In genomic region chr13:52012512-52012836, GRCh38 we compare ENCODE assay signal across 8 cellular contexts. TPM values are rescaled to one million over a fixed set of nuclear protein-coding genes. Genes with fewer than 3 reads are reported as not detected.
DNase-seq lines count a peak whose midpoint lies in the region; ATAC-seq, FAIRE-seq and TF ChIP-seq lines count a peak whose summit lies in the region.

No MANE protein-coding gene starts in this region.

- peak overlapping the region; percentile 99 for H3K4me3 Mint-ChIP-seq in astrocyte (ENCODE audit: unreplicated experiment)

- intact Hi-C loops in left ventricle myocardium inferior (cut with micrococcal nuclease) (no loop called here), Right ventricle myocardium inferior (cut with DNase I) (loop anchor here (5.0 kb wide), 1 partner anchor 415 kb away; no protein-coding TSS in a partner anchor), uterus (cut with DNase I; ENCODE audit: low total_unique reads) (no loop called here)

- H3K9me3 ChIP-seq in left ventricle myocardium inferior (replicated peaks) (no peaks in the 10 kb centered on the region), astrocyte (ENCODE audit: insufficient read depth, low read depth, low read length) (no peaks in the 10 kb centered on the region), lung (ENCODE audit: control insufficient read depth in 2 of 2, insufficient read depth in 1 of 2, low read length in 1 of 2) (no peaks in the 10 kb centered on the region), uterus (no peaks in the 10 kb centered on the region)

- peak overlapping the region; percentile 99 for H3K27ac Mint-ChIP-seq in astrocyte (ENCODE audit: unreplicated experiment)

- DNase-seq in left ventricle myocardium inferior: no peak
- no peak for DNase-seq in Right ventricle myocardium inferior (ENCODE audit: missing footprints)
- DNase-seq in astrocyte (ENCODE audit: low read depth): no peak
- no peak for DNase-seq in lung (ENCODE audit: low spot score)
- no peak for DNase-seq in uterus
- no peak for DNase-seq in 8988T
- no peak for DNase-seq in stimulated activated CD4-positive, alpha-beta T cell treated with anti-CD3 and anti-CD28 coated beads, Interleukin-2, amount 100 ng/mL, for 24 hours

- no peak for FAIRE-seq in astrocyte (lab: Jason Lieb, UNC)

- TF ChIP-seq CTCF in left ventricle myocardium inferior (IDR thresholded peaks at IDR 0.05; ENCODE audit: borderline replicate concordance) (no peak), astrocyte (IDR thresholded peaks at IDR 0.05; ENCODE audit: insufficient read depth, low read depth, low read length) (no peak), lung (IDR thresholded peaks at IDR 0.05; ENCODE audit: control extremely low read depth, extremely low read depth) (no peak), uterus (IDR thresholded peaks at IDR 0.05) (no peak)

- peak overlapping the region; percentile 97 for H2AFZ ChIP-seq in astrocyte (ENCODE audit: low read depth, low read length)

- peak overlapping the region; percentile 96 for H3K9ac ChIP-seq in astrocyte (ENCODE audit: low read length)

- peaks cover 3% of the 10 kb centered on the region for H3K4me1 Mint-ChIP-seq in astrocyte (ENCODE audit: low read depth, unreplicated experiment)

- peaks cover 7% of the 10 kb centered on the region for H3K36me3 ChIP-seq in left ventricle myocardium inferior
- H3K36me3 ChIP-seq in astrocyte (ENCODE audit: insufficient read depth, low read length): no peaks in the 10 kb centered on the region
- H3K36me3 ChIP-seq in lung (ENCODE audit: control insufficient read depth in 2 of 2, insufficient read depth in 2 of 2, low read length in 2 of 2): peaks cover 0 to under 1% of the 10 kb centered on the region in 2 donors
- no peaks in the 10 kb centered on the region for H3K36me3 ChIP-seq in uterus

- H3K27me3 ChIP-seq in left ventricle myocardium inferior (ENCODE audit: low read depth) (no peaks in the 10 kb centered on the region), astrocyte (ENCODE audit: insufficient read depth, low read length) (peaks cover 12% of the 10 kb centered on the region), lung (ENCODE audit: control insufficient read depth, insufficient read depth) (no peaks in the 10 kb centered on the region), uterus (no peaks in the 10 kb centered on the region)

- H3K4me1 ChIP-seq in left ventricle myocardium inferior: peaks cover 47% of the 10 kb centered on the region
- peaks cover 4% of the 10 kb centered on the region for H3K4me1 ChIP-seq in astrocyte (ENCODE audit: insufficient read depth, low read length)
- peaks cover 3 to 10% of the 10 kb centered on the region in 2 donors for H3K4me1 ChIP-seq in lung (ENCODE audit: control insufficient read depth in 2 of 2, insufficient read depth in 2 of 2, low read length in 2 of 2)
- peaks cover 0 to 5% of the 10 kb centered on the region in 2 donors for H3K4me1 ChIP-seq in uterus

- peak overlapping the region; percentile 97 for H3K4me3 ChIP-seq in left ventricle myocardium inferior
- H3K4me3 ChIP-seq in astrocyte (ENCODE audit: insufficient read depth, low read depth, low read length): peak overlapping the region; percentile 100
- H3K4me3 ChIP-seq in lung: peak overlapping the region; percentile 98
- peak overlapping the region; percentile 85 to 91 for H3K4me3 ChIP-seq in uterus

- WGBS in lung, 2 donors: 1% methylated on average over 8 of the region's 8 CpGs

- peaks cover 24% of the 10 kb centered on the region for H4K20me1 ChIP-seq in astrocyte (ENCODE audit: insufficient read depth, low read length)

- peaks cover 6% of the 10 kb centered on the region for H3K27me3 Mint-ChIP-seq in astrocyte (ENCODE audit: low read depth, unreplicated experiment)

- ATAC-seq in Right ventricle myocardium inferior (no peak), lung (ENCODE audit: insufficient read depth, low FRiP score) (no peak), HG03565 (IDR thresholded peaks at IDR 0.05; ENCODE audit: unreplicated experiment) (no peak)

- H3K27ac ChIP-seq in left ventricle myocardium inferior (replicated peaks) (peak overlapping the region; percentile 90), astrocyte (ENCODE audit: low read depth, low read length) (peak overlapping the region; percentile 95), lung (ENCODE audit: low read depth in 1 of 2, low read length in 1 of 2) (peak overlapping the region; percentile 85 to 90), uterus (peak overlapping the region; percentile 62 to 66)

- peaks cover 14% of the 10 kb centered on the region for H3K36me3 Mint-ChIP-seq in astrocyte (ENCODE audit: low read depth, unreplicated experiment)

- peaks cover 5% of the 10 kb centered on the region for H3K9me3 Mint-ChIP-seq in astrocyte (ENCODE audit: unreplicated experiment)

- H3K4me2 ChIP-seq in astrocyte (ENCODE audit: low read length): peak overlapping the region; percentile 98

- H3K79me2 ChIP-seq in astrocyte (ENCODE audit: insufficient read depth, low read length): peaks cover 54% of the 10 kb centered on the region

- TF ChIP-seq POLR2A in uterus (IDR thresholded peaks at IDR 0.05): no peak

RNA-seq across cellular contexts. Expression of gene ALG11, which starts 0.3 kb away (rescaled TPM):
- total RNA-seq in left ventricle myocardium inferior (22.7 TPM), Right ventricle myocardium inferior (20.9 TPM), astrocyte (57.7 and 62.1 TPM in 2 replicates), lung (10 to 100 TPM; 24.4 to 31.3 TPM), uterus (10 to 100 TPM in 3 of 4 donors, 1 to 10 TPM in 1; 5.0 to 68.9 (median 28.8) TPM)
- 1 to 10 TPM; 5.3 to 8.7 TPM for polyA plus RNA-seq in lung

RNA-seq across cellular contexts. Expression of gene ATP7B, which starts 1.2 kb away (rescaled TPM):
- 3.8 TPM for total RNA-seq in left ventricle myocardium inferior
- 3.3 TPM for total RNA-seq in Right ventricle myocardium inferior
- 9.2 and 12.3 TPM in 2 replicates for total RNA-seq in astrocyte
- total RNA-seq in lung: 10 to 100 TPM in 1 of 2 donors, 1 to 10 TPM in 1; 6.8 to 10.2 TPM
- 1 to 10 TPM; 1.4 to 2.0 TPM for polyA plus RNA-seq in lung
- total RNA-seq in uterus: 10 to 100 TPM in 1 of 4 donors, 1 to 10 TPM in 3; 9.2 to 16.2 (median 9.9) TPM

RNA-seq across cellular contexts. Expression of gene UTP14C, which starts 12.0 kb away (rescaled TPM):
- total RNA-seq in left ventricle myocardium inferior (11.6 TPM), Right ventricle myocardium inferior (9.6 TPM), astrocyte (20.6 and 23.9 TPM in 2 replicates), lung (10 to 100 TPM; 14.8 to 26.8 TPM), uterus (10 to 100 TPM in 3 of 4 donors, 1 to 10 TPM in 1; 9.4 to 40.3 (median 16.3) TPM)
- 1 to 10 TPM; 2.8 to 8.2 TPM for polyA plus RNA-seq in lung
